Comparison of ENCODE assay signal across 28 cellular contexts in the genomic region with DNA sequence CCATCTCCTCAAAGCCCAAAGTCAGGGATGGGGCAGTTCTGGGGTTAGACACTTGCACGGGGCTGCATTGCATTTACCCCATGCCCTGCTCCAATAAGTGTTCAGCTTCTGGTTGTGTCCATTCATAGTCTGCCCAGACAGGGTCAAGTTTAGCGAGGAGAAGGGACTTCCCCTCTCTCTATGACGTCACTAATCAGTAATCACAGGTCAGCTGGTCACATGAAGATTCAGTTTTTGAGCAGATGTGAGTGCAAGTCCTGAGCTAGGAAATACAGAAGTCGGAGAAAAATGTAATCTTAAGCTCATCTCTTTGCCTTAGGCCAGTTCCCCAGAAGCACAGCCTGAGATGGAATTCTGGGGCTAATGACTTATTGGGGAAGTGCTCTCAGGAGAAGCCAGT.
"Had no signal": no experiment of that assay in that cellular context is flagged by ENCODE, and none has a peak within 500 bp of the region (broad histone marks: within the 10 kb centered on the region; RNA-seq: fewer than 3 reads in every experiment).

No MANE protein-coding gene starts in this region.

- H3K9me3 ChIP-seq: ovary, psoas muscle, spleen, stomach, thoracic aorta, thyroid gland, tibial nerve, upper lobe of left lung, vagina had no signal

- H3K4me3 ChIP-seq: neural progenitor cell, ovary, psoas muscle, skin epidermis, smooth muscle cell, spleen, stomach, thoracic aorta, thyroid gland, tibial nerve, upper lobe of left lung, vagina had no signal

- H3K36me3 ChIP-seq: neural progenitor cell, ovary, spleen, stomach, thoracic aorta, thyroid gland, tibial nerve, upper lobe of left lung, vagina had no signal

- H3K4me1 ChIP-seq: neural progenitor cell, parathyroid adenoma, psoas muscle, spleen, tibial nerve, upper lobe of left lung, vagina had no signal

- H3K27me3 Mint-ChIP-seq: progenitor cell of endocrine pancreas; stimulated activated naive B cell treated with anti-CD40 and anti-IgM and Interleukin-4, amounts not matched to agents 10 μg/mL and 1 μg/mL and 100 μg/mL, for 72 hours had no signal

- DNase-seq: natural killer cell; occipital lobe; posterior cingulate gyrus; psoas muscle; right cardiac atrium; stimulated activated CD4-positive, alpha-beta T cell treated with anti-CD3 and anti-CD28 coated beads, Interleukin-12 subunit alpha, Interleukin-12 subunit beta, amount 100 ng/mL, for 4 hours; stimulated activated CD4-positive, alpha-beta T cell treated with anti-CD3 and anti-CD28 coated beads, Interleukin-2, amount 100 ng/mL, for 24 hours; stimulated activated CD4-positive, alpha-beta T cell treated with anti-CD3 and anti-CD28 coated beads, Interleukin-2, amount 100 ng/mL, for 48 hours; stimulated activated CD4-positive, alpha-beta T cell treated with anti-CD3 and anti-CD28 coated beads, Interleukin-4, amount 100 ng/mL, for 24 hours; stimulated activated naive B cell treated with anti-CD40 and anti-IgM and Interleukin-4, amounts not matched to agents 10 μg/mL and 1 μg/mL and 100 μg/mL, for 72 hours; stimulated activated naive CD4-positive, alpha-beta T cell treated with Interleukin-2 at 50 U/mL for 16 hours; stomach; thyroid gland; trophoblast cell; upper lobe of left lung had no signal

- H3K36me3 Mint-ChIP-seq: natural killer cell; neural progenitor cell; stimulated activated effector memory CD8-positive, alpha-beta T cell treated with anti-CD3 and anti-CD28 coated beads, Interleukin-12 subunit alpha, Interleukin-12 subunit beta, amount 100 ng/mL, for 72 hours; stimulated activated naive B cell treated with anti-CD40 and anti-IgM and Interleukin-4, amounts not matched to agents 10 μg/mL and 1 μg/mL and 100 μg/mL, for 72 hours had no signal

- H3K9me3 Mint-ChIP-seq: natural killer cell; neural progenitor cell; stimulated activated effector memory CD8-positive, alpha-beta T cell treated with anti-CD3 and anti-CD28 coated beads, Interleukin-12 subunit alpha, Interleukin-12 subunit beta, amount 100 ng/mL, for 72 hours had no signal

- H3K4me1 Mint-ChIP-seq: natural killer cell; neural progenitor cell; stimulated activated effector memory CD8-positive, alpha-beta T cell treated with anti-CD3 and anti-CD28 coated beads, Interleukin-12 subunit alpha, Interleukin-12 subunit beta, amount 100 ng/mL, for 72 hours; stimulated activated naive B cell treated with anti-CD40 and anti-IgM and Interleukin-4, amounts not matched to agents 10 μg/mL and 1 μg/mL and 100 μg/mL, for 72 hours had no signal

- H3K27ac ChIP-seq: neural progenitor cell, parathyroid adenoma, psoas muscle, skin epidermis, spleen, stomach, thoracic aorta, thyroid gland, tibial nerve, upper lobe of left lung, vagina had no signal

- H3K27ac Mint-ChIP-seq: natural killer cell; progenitor cell of endocrine pancreas; stimulated activated effector memory CD8-positive, alpha-beta T cell treated with anti-CD3 and anti-CD28 coated beads, Interleukin-12 subunit alpha, Interleukin-12 subunit beta, amount 100 ng/mL, for 72 hours; stimulated activated naive B cell treated with anti-CD40 and anti-IgM and Interleukin-4, amounts not matched to agents 10 μg/mL and 1 μg/mL and 100 μg/mL, for 72 hours; stimulated activated naive CD8-positive, alpha-beta T cell treated with anti-CD3 and anti-CD28 coated beads, Interleukin-15, Interleukin-2, amounts not matched to agents 100 ng/mL and 50 ng/mL, for 24 hours had no signal

- H3K4me3 Mint-ChIP-seq: natural killer cell; nephron; neural progenitor cell; stimulated activated effector memory CD8-positive, alpha-beta T cell treated with anti-CD3 and anti-CD28 coated beads, Interleukin-12 subunit alpha, Interleukin-12 subunit beta, amount 100 ng/mL, for 72 hours; stimulated activated naive B cell treated with anti-CD40 and anti-IgM and Interleukin-4, amounts not matched to agents 10 μg/mL and 1 μg/mL and 100 μg/mL, for 72 hours; stimulated activated naive CD8-positive, alpha-beta T cell treated with anti-CD3 and anti-CD28 coated beads, Interleukin-15, Interleukin-2, amounts not matched to agents 100 ng/mL and 50 ng/mL, for 24 hours had no signal
